33 cellular contexts compared by ENCODE assay signal in the genomic region with DNA sequence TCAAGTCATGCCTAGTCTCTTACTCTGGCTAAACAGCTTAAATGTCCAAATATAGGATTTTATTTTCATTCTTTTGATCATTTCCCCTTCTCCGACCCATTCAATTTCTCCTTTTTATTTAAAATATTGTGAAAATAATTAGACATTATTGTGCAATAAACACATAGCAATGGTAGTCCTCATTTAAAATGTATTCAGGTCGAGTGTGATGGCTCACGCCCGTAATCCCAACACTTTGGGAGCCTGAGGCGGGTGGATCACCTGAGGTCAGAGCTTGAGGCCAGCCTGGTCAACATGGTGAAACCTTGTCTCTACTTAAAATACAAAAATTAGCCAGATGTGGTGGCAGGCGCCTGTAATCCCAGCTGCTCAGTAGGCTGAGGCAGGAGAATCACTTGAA. TPM values are rescaled to one million over a fixed set of nuclear protein-coding genes. Genes with fewer than 3 reads are reported as not detected.
DNase-seq lines count a peak whose midpoint lies in the region; ATAC-seq, FAIRE-seq and TF ChIP-seq lines count a peak whose summit lies in the region.
"Had no signal": no experiment of that assay in that cellular context is flagged by ENCODE, and none has a peak within 500 bp of the region (broad histone marks: within the 10 kb centered on the region; RNA-seq: fewer than 3 reads in every experiment).

No MANE protein-coding gene starts in this region.

- H2AK5ac ChIP-seq in IMR-90 (ENCODE audit: low read depth, low read length), result no peak overlapping the region

- FAIRE-seq in HepG2 (lab: Jason Lieb, UNC), result no peak
- FAIRE-seq in K562 (lab: Jason Lieb, UNC), result no peak
- FAIRE-seq: A549, D721Med had no signal

- ATAC-seq in HepG2 (no peak), right lobe of liver (no peak), IMR-90 (ENCODE audit: low read depth) (no peak), K562 (no peak), lower lobe of right lung (no peak)
- ATAC-seq in stimulated activated naive CD8-positive, alpha-beta T cell treated with anti-CD3 and anti-CD28 coated beads, Interleukin-15, Interleukin-2, amounts not matched to agents 100 U/mL and 50 U/mL, for 24 hours, result no peak
- ATAC-seq: A549; CD8-positive, alpha-beta T cell had no signal

- TF ChIP-seq CTCF in HepG2 (CRISPR knock-in tag; IDR thresholded peaks at IDR 0.05), result no peak
- TF ChIP-seq CTCF in right lobe of liver (IDR thresholded peaks at IDR 0.05), result no peak
- TF ChIP-seq CTCF in IMR-90 (conservative IDR thresholded peaks at IDR 0.05; ENCODE audit: low read depth, low read length), result no peak
- no peak for TF ChIP-seq CTCF in K562 (IDR thresholded peaks at IDR 0.05 in 2 of 3, conservative IDR thresholded peaks at IDR 0.05 in 1 of 3; ENCODE audit: insufficient read depth in 2 of 3, low read depth in 1 of 3, low read length in 3 of 3)
- no peak for TF ChIP-seq CTCF in lower lobe of right lung (IDR thresholded peaks at IDR 0.05)

- H3K4me1 ChIP-seq in HepG2 (ENCODE audit: insufficient read depth, low read length), result no peaks in the 10 kb centered on the region
- no peaks in the 10 kb centered on the region for H3K4me1 ChIP-seq in right lobe of liver
- H3K4me1 ChIP-seq in IMR-90 (ENCODE audit: control insufficient read depth, insufficient read depth, low read length), result peaks cover 1% of the 10 kb centered on the region; the same call in 1 of the 2 replicates
- H3K4me1 ChIP-seq in K562 (replicated peaks in 1 of 2; ENCODE audit: control insufficient read depth in 2 of 2, insufficient read depth in 2 of 2, low read length in 2 of 2), result no peaks in the 10 kb centered on the region
- H3K4me1 ChIP-seq in lower lobe of right lung, result no peaks in the 10 kb centered on the region
- H3K4me1 ChIP-seq: A549; BE2C; BLaER1; BLaER1 treated with 17β-estradiol and CSF1 and Interleukin-3, amounts not matched to agents 10 nM and 100 nM; Caco-2 had no signal

- H3K14ac ChIP-seq in IMR-90 (replicated peaks; ENCODE audit: low read depth, low read length), result no peak overlapping the region

- H3K9me1 ChIP-seq in IMR-90 (ENCODE audit: insufficient read depth, low read length) (no peaks in the 10 kb centered on the region), K562 (ENCODE audit: control insufficient read depth, insufficient read depth, low read length) (no peaks in the 10 kb centered on the region)

- CTCF ChIA-PET in HepG2 (lab: Yijun Ruan, JAX; ENCODE audit: low intra/inter-chr PET ratio, low total read pairs), result no interaction called here
- CTCF ChIA-PET in IMR-90 (lab: Yijun Ruan, JAX), result no interaction called here
- CTCF ChIA-PET in K562 (lab: Yijun Ruan, JAX; ENCODE audit: low intra/inter-chr PET ratio), result no interaction called here

- POLR2A ChIA-PET in HepG2 (lab: Yijun Ruan, JAX) (no interaction called here), IMR-90 (lab: Charles Lee; ENCODE audit: unreplicated experiment) (no interaction called here), K562 (lab: Yijun Ruan, JAX) (interaction anchor here (0.7 kb wide), 1 partner anchor 706 kb away, joined by 4 read pairs; no protein-coding TSS in a partner anchor)

- in situ Hi-C loops in HepG2 (cut with HindIII; ENCODE audit: extremely low pct_ligation_motif_present, low pct_unique_long_range_greater_than_20kb) (no loop called here), IMR-90 (cut with MboI; ENCODE audit: low sequenced_read_pairs) (no loop called here), K562 (cut with MboI) (no loop called here)

- no peak overlapping the region for H2BK15ac ChIP-seq in IMR-90 (ENCODE audit: low read depth, low read length)

- no peak overlapping the region for H2AK9ac ChIP-seq in IMR-90 (replicated peaks; ENCODE audit: low read depth, low read length, poor library complexity)

- H3K79me1 ChIP-seq in IMR-90 (ENCODE audit: low read depth in 1 of 2, low read length in 2 of 2), result peaks cover 23 to 26% of the 10 kb centered on the region in 2 experiments

- H3K4me3 ChIP-seq in HepG2 (replicated peaks in 1 of 3; ENCODE audit: insufficient read depth in 1 of 3, low read depth in 2 of 3, low read length in 3 of 3) (no peak overlapping the region), right lobe of liver (no peak overlapping the region), IMR-90 (ENCODE audit: insufficient read depth, low read depth, low read length) (no peak overlapping the region), K562 (no peak overlapping the region), lower lobe of right lung (no peak overlapping the region)
- H3K4me3 ChIP-seq: A549; BLaER1; BLaER1 treated with 17β-estradiol and CSF1 and Interleukin-3, amounts not matched to agents 10 nM and 100 nM had no signal

- H3K27ac ChIP-seq in HepG2 (ENCODE audit: extremely low read length, insufficient read depth, low read length) (no peak overlapping the region), right lobe of liver (no peak overlapping the region), IMR-90 (ENCODE audit: insufficient read depth, low read length) (no peak overlapping the region), K562 (ENCODE audit: extremely low read depth, low read depth, low read length) (no peak overlapping the region), lower lobe of right lung (no peak overlapping the region)
- H3K27ac ChIP-seq: 22Rv1; A549; BLaER1; BLaER1 treated with 17β-estradiol and CSF1 and Interleukin-3, amounts not matched to agents 10 nM and 100 nM; C4-2B had no signal

- BruUV-seq in HepG2 (replicated peaks; lab: Mats Ljungman, UMichigan), result no TSS peak
- no TSS peak for BruUV-seq in IMR-90 (replicated peaks; lab: Mats Ljungman, UMichigan)
- no TSS peak for BruUV-seq in K562 (replicated peaks; lab: Mats Ljungman, UMichigan)

- H2BK5ac ChIP-seq in IMR-90 (ENCODE audit: low read depth, low read length, poor library complexity, severe bottlenecking), result no peak overlapping the region

- TF ChIP-seq POLR2A in HepG2 (IDR thresholded peaks at IDR 0.05; ENCODE audit: insufficient read depth in 1 of 2, low read depth in 2 of 2, low read length in 2 of 2) (no peak), right lobe of liver (IDR thresholded peaks at IDR 0.05) (no peak), IMR-90 (IDR thresholded peaks at IDR 0.05; ENCODE audit: low read depth, low read length) (no peak), K562 (conservative IDR thresholded peaks at IDR 0.05) (no peak)

- no peak overlapping the region for H3K18ac ChIP-seq in IMR-90 (ENCODE audit: low read depth, low read length)

- no peak overlapping the region for H3K23ac ChIP-seq in IMR-90 (ENCODE audit: low read depth, low read length)

- H4K5ac ChIP-seq in IMR-90 (ENCODE audit: low read depth, low read length), result no peak overlapping the region

- H3K9me3 ChIP-seq in HepG2 (ENCODE audit: low read length) (no peaks in the 10 kb centered on the region), right lobe of liver (no peaks in the 10 kb centered on the region), IMR-90 (ENCODE audit: control insufficient read depth, insufficient read depth, low read length) (no peaks in the 10 kb centered on the region), K562 (replicated peaks; ENCODE audit: control insufficient read depth, insufficient read depth, low read depth, low read length) (no peaks in the 10 kb centered on the region), lower lobe of right lung (no peaks in the 10 kb centered on the region)
- H3K9me3 ChIP-seq: A549, BE2C, BLaER1, Caco-2 had no signal

- H3K56ac ChIP-seq in IMR-90 (ENCODE audit: extremely low read depth, insufficient read depth, low read length), result no peak overlapping the region

- TF ChIP-seq RAD21 in HepG2 (CRISPR knock-in tag; IDR thresholded peaks at IDR 0.05) (no peak), IMR-90 (IDR thresholded peaks at IDR 0.05; ENCODE audit: low read length) (no peak), K562 (CRISPR knock-in tag; conservative IDR thresholded peaks at IDR 0.05 in 1 of 2, IDR thresholded peaks at IDR 0.05 in 1 of 2) (no peak)

- DNase-seq in HepG2 (ENCODE audit: low spot score), result no peak
- DNase-seq in right lobe of liver, result no peak
- DNase-seq in IMR-90, result no peak
- no peak for DNase-seq in K562 (ENCODE audit: extremely low read depth in 1 of 4, low spot score in 3 of 4)
- DNase-seq in lower lobe of right lung, result no peak
- DNase-seq in stimulated activated naive CD8-positive, alpha-beta T cell treated with anti-CD3 and anti-CD28 coated beads, Interleukin-15, Interleukin-2, amounts not matched to agents 100 U/mL and 50 U/mL, for 24 hours, result no peak
- DNase-seq: 8988T; ACHN; AML-193; BE2C; C1 segment of cervical spinal cord; Caco-2; Calu3; CD4-positive, alpha-beta memory T cell; CD4-positive, alpha-beta T cell; CD4-positive, CD25-positive, alpha-beta regulatory T cell; CD8-positive, alpha-beta memory T cell; CD8-positive, alpha-beta T cell; COR-L47; DMS 273 treated with DMSO at 0.1 percent for 48 hours; DMS153; DMS53; DMS79; DMS79 treated with DMSO at 0.1 percent for 48 hours; DND-41; EL had no signal

- no peaks in the 10 kb centered on the region for H3K27me3 ChIP-seq in HepG2 (ENCODE audit: control insufficient read depth in 1 of 2, insufficient read depth in 2 of 2, low read length in 2 of 2)
- no peaks in the 10 kb centered on the region for H3K27me3 ChIP-seq in right lobe of liver
- H3K27me3 ChIP-seq in IMR-90 (ENCODE audit: control insufficient read depth, insufficient read depth, low read length), result no peaks in the 10 kb centered on the region
- no peaks in the 10 kb centered on the region for H3K27me3 ChIP-seq in K562 (ENCODE audit: control insufficient read depth in 2 of 2, insufficient read depth in 2 of 2, low read length in 2 of 2)
- H3K27me3 ChIP-seq in lower lobe of right lung (ENCODE audit: low read depth), result no peaks in the 10 kb centered on the region
- H3K27me3 ChIP-seq: BE2C; BLaER1; BLaER1 treated with 17β-estradiol and CSF1 and Interleukin-3, amounts not matched to agents 10 nM and 100 nM had no signal

- no peak overlapping the region for H2AFZ ChIP-seq in HepG2 (ENCODE audit: low read length)
- no peak overlapping the region for H2AFZ ChIP-seq in IMR-90 (replicated peaks; ENCODE audit: low read length, poor library complexity)
- H2AFZ ChIP-seq in K562 (ENCODE audit: low read depth, low read length), result no peak overlapping the region

- H2BK120ac ChIP-seq in IMR-90 (ENCODE audit: low read depth, low read length), result no peak overlapping the region

- H4K8ac ChIP-seq in IMR-90 (ENCODE audit: low read depth in 2 of 2, low read length in 2 of 2), result no peak overlapping the region

- intact Hi-C loops in HepG2 (cut with micrococcal nuclease; ENCODE audit: unreplicated experiment), result no loop called here
- intact Hi-C loops in right lobe of liver (cut with DNase I), result no loop called here
- intact Hi-C loops in IMR-90 (cut with micrococcal nuclease), result no loop called here
- intact Hi-C loops in K562 (cut with micrococcal nuclease), result no loop called here
- intact Hi-C loops in lower lobe of right lung (cut with DNase I), result no loop called here

- H3K4me2 ChIP-seq in HepG2 (ENCODE audit: low read depth, low read length) (no peak overlapping the region), IMR-90 (ENCODE audit: low read depth, low read length) (no peak overlapping the region), K562 (ENCODE audit: insufficient read depth, low read length) (no peak overlapping the region)
- H3K4me2 ChIP-seq: A549; BLaER1; BLaER1 treated with 17β-estradiol and CSF1 and Interleukin-3, amounts not matched to agents 10 nM and 100 nM had no signal

- no peak overlapping the region for H3K9ac ChIP-seq in HepG2 (ENCODE audit: insufficient read depth, low read depth, low read length)
- H3K9ac ChIP-seq in IMR-90 (ENCODE audit: low read depth, low read length), result no peak overlapping the region
- no peak overlapping the region for H3K9ac ChIP-seq in K562 (ENCODE audit: insufficient read depth in 1 of 2, low read depth in 2 of 2, low read length in 2 of 2)
- H3K9ac ChIP-seq: BLaER1; BLaER1 treated with 17β-estradiol and CSF1 and Interleukin-3, amounts not matched to agents 10 nM and 100 nM had no signal

- H2BK20ac ChIP-seq in IMR-90 (ENCODE audit: low read depth, low read length), result no peak overlapping the region

- no peak overlapping the region for H4K91ac ChIP-seq in IMR-90 (ENCODE audit: insufficient read depth, low read depth, low read length)

- H3K79me2 ChIP-seq in HepG2 (ENCODE audit: insufficient read depth, low read length) (no peaks in the 10 kb centered on the region), K562 (ENCODE audit: control insufficient read depth, insufficient read depth, low read length) (no peaks in the 10 kb centered on the region)

- WGBS in HepG2 (ENCODE audit: low lambda C conversion rate), result 85% methylated on average over 6 of the region's 6 CpGs
- 87% methylated on average over 6 of the region's 6 CpGs for WGBS in right lobe of liver (ENCODE audit: insufficient coverage, low coverage, low lambda C conversion rate, missing lambda C conversion rate)
- 67 to 100% methylated on average over 1 of the region's 6 CpGs for WGBS in IMR-90 (ENCODE audit: extremely low coverage in 2 of 2, insufficient read length in 1 of 2), 2 experiments
- 48% methylated on average over 6 of the region's 6 CpGs for WGBS in K562 (ENCODE audit: insufficient coverage, low coverage, missing lambda C conversion rate)

- H3K36me3 ChIP-seq in HepG2 (replicated peaks in 1 of 2; ENCODE audit: control insufficient read depth in 1 of 2, insufficient read depth in 2 of 2, low read length in 2 of 2), result no peaks in the 10 kb centered on the region
- H3K36me3 ChIP-seq in right lobe of liver, result no peaks in the 10 kb centered on the region
- peaks cover 22% of the 10 kb centered on the region for H3K36me3 ChIP-seq in IMR-90 (ENCODE audit: control insufficient read depth, insufficient read depth, low read length)
- H3K36me3 ChIP-seq in K562 (ENCODE audit: control insufficient read depth, insufficient read depth, low read length), result no peaks in the 10 kb centered on the region
- no peaks in the 10 kb centered on the region for H3K36me3 ChIP-seq in lower lobe of right lung
- H3K36me3 ChIP-seq: BE2C; BLaER1; BLaER1 treated with 17β-estradiol and CSF1 and Interleukin-3, amounts not matched to agents 10 nM and 100 nM had no signal

- H4K20me1 ChIP-seq in HepG2 (ENCODE audit: insufficient read depth, low read length), result no peaks in the 10 kb centered on the region
- no peaks in the 10 kb centered on the region for H4K20me1 ChIP-seq in IMR-90 (ENCODE audit: insufficient read depth, low read length)
- no peaks in the 10 kb centered on the region for H4K20me1 ChIP-seq in K562 (replicated peaks; ENCODE audit: control insufficient read depth, insufficient read depth, low read length)
- H4K20me1 ChIP-seq: BLaER1; BLaER1 treated with 17β-estradiol and CSF1 and Interleukin-3, amounts not matched to agents 10 nM and 100 nM had no signal

- H3K4ac ChIP-seq in IMR-90 (ENCODE audit: low read depth, low read length), result no peak overlapping the region

- dilution Hi-C loops in IMR-90 (cut with HindIII; ENCODE audit: low sequenced_read_pairs, unreplicated experiment), result no loop called here

- no peak for TF ChIP-seq EP300 in HepG2 (IDR thresholded peaks at IDR 0.05; ENCODE audit: low read depth in 2 of 2, low read length in 2 of 2)
- TF ChIP-seq EP300 in HepG2 (CRISPR knock-in tag; IDR thresholded peaks at IDR 0.05; ENCODE audit: borderline replicate concordance), result no peak
- no peak for TF ChIP-seq EP300 in K562 (IDR thresholded peaks at IDR 0.05; ENCODE audit: low read length)

RNA-seq across cellular contexts. Expression of a gene that starts 26.7 kb away (rescaled TPM):
- total RNA-seq in HepG2 (2016; rRNA removed; fragmentation: Illumina TruSeq; extraction: Trizol) (0.93 and 3.1 TPM in 2 replicates), right lobe of liver (under 1 TPM; 0.17 to 0.56 (median 0.40) TPM), IMR-90 (2012; rRNA removed) (160 and 173 TPM in 2 replicates), K562 (2014; rRNA removed) (1.5 and 1.6 TPM in 2 replicates), K562 (2014; rRNA removed; fragmentation: Illumina TruSeq; extraction: Trizol) (5.3 TPM in 2 replicates), K562 (2015; rRNA removed; fragmentation: Illumina TruSeq; extraction: Trizol) (4.5 and 4.9 TPM in 2 replicates), K562 (2021) (3.1 TPM in 2 replicates), lower lobe of right lung (3.0 TPM)
- 15.4 and 18.4 TPM in 2 replicates for total RNA-seq in HepG2 (2016; cell fraction: cytosol; rRNA removed; fragmentation: Illumina TruSeq; extraction: Trizol; ENCODE audit: low read depth)
- total RNA-seq in HepG2 (2016; cell fraction: insoluble cytoplasmic fraction; rRNA removed; fragmentation: Illumina TruSeq; extraction: Trizol), result 2.0 and 3.5 TPM in 2 replicates
- 11.5 and 16.5 TPM in 2 replicates for total RNA-seq in HepG2 (2016; cell fraction: membrane; rRNA removed; fragmentation: Illumina TruSeq; extraction: Trizol)
- 7.5 and 9.0 TPM in 2 replicates for total RNA-seq in HepG2 (2016; cell fraction: nucleus; rRNA removed; fragmentation: Illumina TruSeq; extraction: Trizol)
- polyA plus RNA-seq in HepG2 (2011; rRNA removed) (7.3 and 8.2 TPM in 2 replicates), IMR-90 (2012; rRNA removed) (21.0 and 23.9 TPM in 2 replicates), K562 (2011; rRNA removed) (2.1 and 3.4 TPM in 2 replicates), K562 (2014; fragmentation: Illumina TruSeq; extraction: Trizol) (1.5 and 1.6 TPM in 2 replicates), K562 (2014; fragmentation: Nextera tagmentation; extraction: Ambion mirVana) (under 1 TPM; 0.57 to 0.59 TPM), K562 (2014; rRNA removed) (1.0 and 1.8 TPM in 2 replicates)
- polyA plus RNA-seq in HepG2 (2011; cell fraction: cytosol; rRNA removed), result 2.2 and 3.2 TPM in 2 replicates
- 39.0 and 39.9 TPM in 2 replicates for polyA plus RNA-seq in HepG2 (2011; cell fraction: nucleus; rRNA removed)
- 4.2 and 5.0 TPM in 2 replicates for polyA plus RNA-seq in HepG2 (2012)
- polyA plus RNA-seq in HepG2 (2016; cell fraction: cytosol; fragmentation: Illumina TruSeq; extraction: Trizol; ENCODE audit: low read depth), result 0.01 and 0.02 TPM in 2 replicates
- 0.29 and 0.35 TPM in 2 replicates for polyA plus RNA-seq in HepG2 (2016; cell fraction: insoluble cytoplasmic fraction; fragmentation: Illumina TruSeq; extraction: Trizol; ENCODE audit: low read depth)
- 0.03 and 0.12 TPM in 2 replicates for polyA plus RNA-seq in HepG2 (2016; cell fraction: membrane; fragmentation: Illumina TruSeq; extraction: Trizol; ENCODE audit: low read depth)
- polyA plus RNA-seq in HepG2 (2016; cell fraction: nucleus; fragmentation: Illumina TruSeq; extraction: Trizol; ENCODE audit: insufficient read depth, low read depth), result 4.0 and 4.6 TPM in 2 replicates
- 2.9 and 8.8 TPM in 2 replicates for polyA minus RNA-seq in HepG2 (2011; rRNA and poly(A)+ RNA removed; ENCODE audit: low replicate concordance)
- 6.4 and 7.6 TPM in 2 replicates for polyA minus RNA-seq in HepG2 (2011; cell fraction: cytosol; rRNA and poly(A)+ RNA removed)
- polyA minus RNA-seq in HepG2 (2011; cell fraction: nucleus; rRNA and poly(A)+ RNA removed), result 48.6 and 63.0 TPM in 2 replicates
- 6.9 and 9.7 TPM in 2 replicates for polyA plus RNA-seq in IMR-90 (2012; cell fraction: cytosol; rRNA removed)
- 89.0 and 171 TPM in 2 replicates for polyA plus RNA-seq in IMR-90 (2012; cell fraction: nucleus; rRNA removed; ENCODE audit: low replicate concordance)
- total RNA-seq in K562 (2011; cell fraction: chromatin; rRNA removed; ENCODE audit: low replicate concordance), result 7.3 and 24.3 TPM in 2 replicates
- 3.5 and 6.2 TPM in 2 replicates for total RNA-seq in K562 (2011; cell fraction: nucleolus; rRNA removed)
- total RNA-seq in K562 (2011; cell fraction: nucleoplasm; rRNA removed), result 8.1 and 8.3 TPM in 2 replicates
- polyA plus RNA-seq in K562 (2011; cell fraction: cytosol; rRNA removed), result 0.82 and 1.3 TPM in 2 replicates
- polyA plus RNA-seq in K562 (2011; cell fraction: nucleus; rRNA removed), result 6.1 and 7.5 TPM in 2 replicates
- polyA plus RNA-seq in K562 (2012), result 0.99 and 1.1 TPM in 2 replicates
- 22.8 and 31.2 TPM in 2 replicates for polyA minus RNA-seq in K562 (2011; rRNA and poly(A)+ RNA removed)
- polyA minus RNA-seq in K562 (2011; cell fraction: cytosol; rRNA and poly(A)+ RNA removed), result 5.0 and 8.8 TPM in 2 replicates
- polyA minus RNA-seq in K562 (2011; cell fraction: nucleus; rRNA and poly(A)+ RNA removed), result 9.3 and 15.1 TPM in 2 replicates
- polyA plus RNA-seq: CD14-positive monocyte had no signal
